ENCODE assay signal across 8 cellular contexts in the genomic region with DNA sequence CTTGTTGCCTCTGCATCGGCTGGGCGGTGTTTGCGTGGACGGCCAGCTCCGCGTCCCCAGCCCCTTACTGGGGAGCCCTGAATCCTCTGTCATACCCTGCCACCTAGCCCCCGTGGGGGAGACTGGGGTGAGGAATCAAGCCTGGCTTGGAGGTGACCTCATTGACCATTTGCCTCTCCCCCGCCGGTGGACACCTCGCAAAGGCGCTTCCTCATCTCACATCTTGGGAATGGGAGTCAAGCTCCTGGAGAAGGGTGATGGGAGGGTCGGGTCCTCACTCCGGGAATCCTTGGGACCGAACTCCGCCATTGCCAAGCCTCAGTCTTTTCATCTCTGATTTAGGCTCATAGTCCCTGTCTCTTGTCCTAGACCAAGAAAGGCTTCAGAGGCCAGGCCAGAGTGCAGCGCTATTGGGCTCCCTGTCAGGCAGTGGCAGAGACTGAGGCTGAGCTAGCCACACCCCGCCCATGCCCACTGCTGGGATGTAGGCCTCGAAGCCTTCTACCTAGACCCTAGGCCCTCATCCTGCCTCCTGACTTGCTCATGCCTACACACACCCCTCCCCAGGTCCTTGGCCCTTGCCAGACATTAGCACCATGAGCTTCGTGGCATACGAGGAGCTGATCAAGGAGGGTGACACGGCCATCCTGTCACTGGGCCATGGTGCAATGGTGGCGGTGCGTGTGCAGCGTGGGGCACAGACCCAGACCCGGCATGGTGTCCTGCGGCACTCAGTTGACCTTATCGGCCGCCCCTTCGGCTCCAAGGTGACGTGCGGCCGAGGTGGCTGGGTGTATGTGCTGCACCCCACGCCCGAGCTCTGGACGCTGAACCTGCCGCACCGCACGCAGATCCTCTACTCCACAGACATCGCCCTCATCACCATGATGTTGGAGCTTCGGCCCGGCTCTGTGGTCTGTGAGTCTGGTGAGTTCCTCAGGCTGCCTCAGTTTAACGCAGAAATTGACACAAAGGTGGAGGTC. TPM values are rescaled to one million over a fixed set of nuclear protein-coding genes. Genes with fewer than 3 reads are reported as not detected.
DNase-seq lines count a peak whose midpoint lies in the region; ATAC-seq, FAIRE-seq and TF ChIP-seq lines count a peak whose summit lies in the region.

No MANE protein-coding gene starts in this region.

- no peaks in the 10 kb centered on the region for H4K20me1 ChIP-seq in fibroblast of lung (ENCODE audit: control insufficient read depth, extremely low read depth, insufficient read depth, low read length)

- H3K4me3 ChIP-seq in SJCRH30: peak overlapping the region; percentile 96
- H3K4me3 ChIP-seq in fibroblast of lung (replicated peaks in 1 of 4; ENCODE audit: control extremely low read depth in 1 of 4, insufficient read depth in 1 of 4, low read depth in 3 of 4, low read length in 4 of 4): peak overlapping the region; percentile 45 to 92 (median 82)
- peak overlapping the region; percentile 90 for H3K4me3 ChIP-seq in retinal pigment epithelial cell (ENCODE audit: low read length)

- no peak for ATAC-seq in left lobe of liver
- ATAC-seq in GM18519 (IDR thresholded peaks at IDR 0.05; ENCODE audit: low FRiP score, unreplicated experiment): no peak

- H2AFZ ChIP-seq in fibroblast of lung (ENCODE audit: low read length): peak overlapping the region; percentile 29

- DNase-seq in GM12891 (ENCODE audit: insufficient read length, low spot score) (no peak), SJCRH30 (no peak), fibroblast of lung (ENCODE audit: low read depth in 2 of 2) (no peak), retinal pigment epithelial cell (ENCODE audit: low read depth) (no peak), left lobe of liver (ENCODE audit: low spot score) (no peak), NCI-H1436 treated with DMSO at 0.1 percent for 48 hours (lab: John Stamatoyannopoulos, UW) (no peak), AG08395 (ENCODE audit: low spot score) (no peak)

- peak overlapping the region; percentile 98 for H3K4me2 ChIP-seq in fibroblast of lung (ENCODE audit: extremely low read depth, insufficient read depth, low read length)

- peaks cover 6% of the 10 kb centered on the region; the same call in 1 of the 2 replicates for H3K36me3 ChIP-seq in SJCRH30
- no peaks in the 10 kb centered on the region for H3K36me3 ChIP-seq in fibroblast of lung (ENCODE audit: control insufficient read depth, insufficient read depth, low read length)

- H3K4me1 ChIP-seq in SJCRH30 (peaks cover 19% of the 10 kb centered on the region), fibroblast of lung (ENCODE audit: control insufficient read depth, extremely low read depth, insufficient read depth, low read length) (peaks cover 15% of the 10 kb centered on the region)

- TF ChIP-seq CTCF in fibroblast of lung (conservative IDR thresholded peaks at IDR 0.05 in 1 of 2, IDR thresholded peaks at IDR 0.05 in 1 of 2; ENCODE audit: low read depth in 1 of 2, low read length in 2 of 2) (no peak), retinal pigment epithelial cell (conservative IDR thresholded peaks at IDR 0.05; ENCODE audit: low read depth, low read length) (no peak)

- TF ChIP-seq POLR2A in GM12891 (IDR thresholded peaks at IDR 0.05; ENCODE audit: low read depth, low read length): no peak

- H3K9me3 ChIP-seq in SJCRH30 (replicated peaks) (no peaks in the 10 kb centered on the region), fibroblast of lung (ENCODE audit: control insufficient read depth, insufficient read depth, low read depth, low read length) (no peaks in the 10 kb centered on the region)

- no peaks in the 10 kb centered on the region for H3K27me3 ChIP-seq in SJCRH30
- H3K27me3 ChIP-seq in fibroblast of lung (ENCODE audit: control insufficient read depth, insufficient read depth, low read length): no peaks in the 10 kb centered on the region

- peak overlapping the region; percentile 71 for H3K9ac ChIP-seq in fibroblast of lung (ENCODE audit: insufficient read depth, low read length)

- peaks cover 27% of the 10 kb centered on the region for H3K79me2 ChIP-seq in fibroblast of lung (ENCODE audit: control insufficient read depth, insufficient read depth, low read length)

- peak; percentile 20 for FAIRE-seq in GM12891 (lab: Jason Lieb, UNC)

- H3K27ac ChIP-seq in SJCRH30 (peak overlapping the region; percentile 43; the same call in 1 of the 2 replicates), fibroblast of lung (ENCODE audit: insufficient read depth, low read length) (peak overlapping the region; percentile 69)

TF ChIP-seq in GM12891, 5 proteins besides CTCF, POLR2A, EP300 and RAD21:
- no peak for TF ChIP-seq TAF1 (IDR thresholded peaks at IDR 0.05; ENCODE audit: low read depth, low read length)
- no peak for TF ChIP-seq POU2F2 (IDR thresholded peaks at IDR 0.05; ENCODE audit: low read depth, low read length)
- no peak for TF ChIP-seq SPI1 (IDR thresholded peaks at IDR 0.05; ENCODE audit: low read depth, low read length)
- no peak for TF ChIP-seq PAX5 (IDR thresholded peaks at IDR 0.05; ENCODE audit: insufficient read depth, low read length, severe bottlenecking)
- no peak for TF ChIP-seq POLR2AphosphoS5 (IDR thresholded peaks at IDR 0.05; ENCODE audit: low read depth, low read length)

RNA-seq across cellular contexts. Expression of gene TRMT61A, which starts 0.7 kb away (rescaled TPM):
- 5.1 TPM for polyA plus RNA-seq in GM12891 (2012; ENCODE audit: low read depth, missing spikeins)
- total RNA-seq in SJCRH30 (2014; rRNA removed; shearing (Covaris generic)): 18.1 and 18.7 TPM in 2 replicates
- total RNA-seq in fibroblast of lung (10.6 and 11.0 TPM in 2 replicates), left lobe of liver (6.0 TPM)
- 4.2 and 5.0 TPM in 2 replicates for polyA plus RNA-seq in fibroblast of lung
- polyA plus RNA-seq in fibroblast of lung (2012): 8.9 and 11.7 TPM in 2 replicates
- polyA minus RNA-seq in fibroblast of lung (ENCODE audit: low replicate concordance): 3.9 and 5.7 TPM in 2 replicates

RNA-seq across cellular contexts. Expression of gene CKB, which starts 7.0 kb away (rescaled TPM):
- 44.2 TPM for polyA plus RNA-seq in GM12891 (2012; ENCODE audit: low read depth, missing spikeins)
- total RNA-seq in SJCRH30 (2014; rRNA removed; shearing (Covaris generic)): 66.4 and 84.4 TPM in 2 replicates
- total RNA-seq in fibroblast of lung: 69.9 and 136 TPM in 2 replicates
- polyA plus RNA-seq in fibroblast of lung: 57.2 and 65.2 TPM in 2 replicates
- polyA plus RNA-seq in fibroblast of lung (2012): 191 and 207 TPM in 2 replicates
- polyA minus RNA-seq in fibroblast of lung (ENCODE audit: low replicate concordance): 46.1 and 82.3 TPM in 2 replicates
- total RNA-seq in left lobe of liver: 10.2 TPM

RNA-seq across cellular contexts. Expression of gene BAG5, which starts 32.8 kb away (rescaled TPM):
- polyA plus RNA-seq in GM12891 (2012; ENCODE audit: low read depth, missing spikeins): 9.3 TPM
- total RNA-seq in SJCRH30 (2014; rRNA removed; shearing (Covaris generic)): 43.7 and 45.9 TPM in 2 replicates
- total RNA-seq in fibroblast of lung (25.8 and 28.8 TPM in 2 replicates), left lobe of liver (7.5 TPM)
- polyA plus RNA-seq in fibroblast of lung: 14.3 and 14.9 TPM in 2 replicates
- polyA plus RNA-seq in fibroblast of lung (2012): 14.6 and 15.8 TPM in 2 replicates
- 7.4 and 12.3 TPM in 2 replicates for polyA minus RNA-seq in fibroblast of lung (ENCODE audit: low replicate concordance)

RNA-seq across cellular contexts. Expression of gene COA8, which starts 33.1 kb away (rescaled TPM):
- 50.7 TPM for polyA plus RNA-seq in GM12891 (2012; ENCODE audit: low read depth, missing spikeins)
- total RNA-seq in SJCRH30 (2014; rRNA removed; shearing (Covaris generic)): 43.0 and 47.2 TPM in 2 replicates
- total RNA-seq in fibroblast of lung (26.4 and 32.1 TPM in 2 replicates), left lobe of liver (17.1 TPM)
- polyA plus RNA-seq in fibroblast of lung: 19.4 and 25.5 TPM in 2 replicates
- 33.6 and 41.6 TPM in 2 replicates for polyA plus RNA-seq in fibroblast of lung (2012)
- 0.75 and 2.0 TPM in 2 replicates for polyA minus RNA-seq in fibroblast of lung (ENCODE audit: low replicate concordance)
